22 cellular contexts compared by ENCODE assay signal in the genomic region with DNA sequence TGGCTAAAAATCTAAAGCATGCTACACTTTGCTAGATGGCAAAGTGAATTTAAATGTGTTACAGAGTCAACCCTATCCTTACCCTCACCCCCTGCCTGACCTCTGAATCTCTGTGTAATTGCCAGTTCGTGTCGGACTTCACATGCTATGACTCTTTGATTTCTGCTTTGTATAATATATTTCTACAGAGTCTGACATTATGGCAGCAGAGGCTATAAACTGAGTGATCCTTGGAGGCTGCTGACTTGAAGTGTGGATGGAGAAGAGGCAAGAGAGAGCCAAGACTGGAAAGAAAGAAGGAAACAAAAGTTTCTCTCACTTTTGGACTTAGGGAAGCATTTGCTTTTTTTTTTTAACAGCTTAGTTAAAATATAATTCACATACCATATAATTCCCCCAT.
DNase-seq lines count a peak whose midpoint lies in the region; ATAC-seq, FAIRE-seq and TF ChIP-seq lines count a peak whose summit lies in the region.
"Had no signal": no experiment of that assay in that cellular context is flagged by ENCODE, and none has a peak within 500 bp of the region (broad histone marks: within the 10 kb centered on the region; RNA-seq: fewer than 3 reads in every experiment).

No MANE protein-coding gene starts in this region.

- no peaks in the 10 kb centered on the region; the same call in 1 of the 2 replicates for H3K9me2 ChIP-seq in PC-9 (ENCODE audit: insufficient read depth)
- no peaks in the 10 kb centered on the region for H3K9me2 ChIP-seq in GM23248 (ENCODE audit: insufficient read depth)

- peaks cover 26% of the 10 kb centered on the region for H3K4me1 ChIP-seq in A549
- H3K4me1 ChIP-seq in PC-9 (replicated peaks; ENCODE audit: insufficient read depth): peaks cover 17% of the 10 kb centered on the region
- H3K4me1 ChIP-seq in mucosa of descending colon (ENCODE audit: low read depth): peaks cover 10% of the 10 kb centered on the region
- H3K4me1 ChIP-seq in GM23248 (ENCODE audit: insufficient read depth): peaks cover 23% of the 10 kb centered on the region
- H3K4me1 ChIP-seq: BE2C, HAP-1 had no signal

- no peak overlapping the region for H3K27ac Mint-ChIP-seq in activated CD4-positive, alpha-beta T cell treated with anti-CD3 and anti-CD28 coated beads, Interleukin-2, amount 10 ng/mL, durations not matched to agents 7 days and 5 days
- H3K27ac Mint-ChIP-seq: CD4-positive, CD25-positive, alpha-beta regulatory T cell; CD8-positive, alpha-beta memory T cell had no signal

- FAIRE-seq in A549 (lab: Jason Lieb, UNC): no peak
- FAIRE-seq: G401.6, GM12892, GM18507, K562 had no signal

- no peak overlapping the region for H3K4me3 Mint-ChIP-seq in activated CD4-positive, alpha-beta T cell treated with anti-CD3 and anti-CD28 coated beads, Interleukin-2, amount 10 ng/mL, durations not matched to agents 7 days and 5 days
- H3K4me3 Mint-ChIP-seq: CD4-positive, CD25-positive, alpha-beta regulatory T cell; CD8-positive, alpha-beta memory T cell had no signal

- peaks cover 9% of the 10 kb centered on the region for H3K4me1 Mint-ChIP-seq in activated CD4-positive, alpha-beta T cell treated with anti-CD3 and anti-CD28 coated beads, Interleukin-2, amount 10 ng/mL, durations not matched to agents 7 days and 5 days

- H3K4me2 ChIP-seq in A549: peak overlapping the region; percentile 34; the same call in 1 of the 3 replicates
- no peak overlapping the region for H3K4me2 ChIP-seq in PC-9
- H3K4me2 ChIP-seq in GM23248 (ENCODE audit: unreplicated experiment): no peak overlapping the region

- TF ChIP-seq RAD21 in A549 (conservative IDR thresholded peaks at IDR 0.05 in 1 of 2, IDR thresholded peaks at IDR 0.05 in 1 of 2): no peak

- no peak for DNase-seq in A549 (ENCODE audit: low read depth in 1 of 2, low spot score in 1 of 2)
- DNase-seq in PC-9: no peak
- DNase-seq in epithelial cell of prostate (ENCODE audit: low read depth, low spot score): no peak
- no peak for DNase-seq in mucosa of descending colon
- DNase-seq in activated CD4-positive, alpha-beta T cell treated with anti-CD3 and anti-CD28 coated beads, Interleukin-2, amount 10 ng/mL, durations not matched to agents 7 days and 5 days: no peak
- no peak for DNase-seq in GM23248
- DNase-seq in AG08396 (ENCODE audit: low spot score): no peak
- DNase-seq: 8988T; BE2C; C1 segment of cervical spinal cord; CD4-positive, CD25-positive, alpha-beta regulatory T cell; CD8-positive, alpha-beta memory T cell; COR-L47; DMS 273 treated with DMSO at 0.1 percent for 48 hours; IMR-90 had no signal

- H3K9me3 ChIP-seq in A549 (no peaks in the 10 kb centered on the region), PC-9 (ENCODE audit: insufficient read depth, low read depth) (no peaks in the 10 kb centered on the region), mucosa of descending colon (no peaks in the 10 kb centered on the region), GM23248 (ENCODE audit: low read depth) (no peaks in the 10 kb centered on the region)
- H3K9me3 ChIP-seq: BE2C, HAP-1 had no signal

- H3K27me3 ChIP-seq in PC-9 (ENCODE audit: insufficient read depth, low read depth) (no peaks in the 10 kb centered on the region), GM23248 (replicated peaks; ENCODE audit: insufficient read depth) (no peaks in the 10 kb centered on the region)
- H3K27me3 ChIP-seq: BE2C had no signal

- H2AFZ ChIP-seq in PC-9: no peak overlapping the region
- H2AFZ ChIP-seq in GM23248: no peak overlapping the region

- H3F3A ChIP-seq in PC-9 (ENCODE audit: insufficient read depth, low read depth) (no peaks in the 10 kb centered on the region), GM23248 (ENCODE audit: insufficient read depth) (peaks cover 9% of the 10 kb centered on the region; the same call in 1 of the 2 replicates)

- BruUV-seq in PC-9 (replicated peaks; lab: Mats Ljungman, UMichigan): no TSS peak

- no peaks in the 10 kb centered on the region for H3K36me3 Mint-ChIP-seq in activated CD4-positive, alpha-beta T cell treated with anti-CD3 and anti-CD28 coated beads, Interleukin-2, amount 10 ng/mL, durations not matched to agents 7 days and 5 days (ENCODE audit: low read depth)
- H3K36me3 Mint-ChIP-seq: CD4-positive, CD25-positive, alpha-beta regulatory T cell had no signal

- in situ Hi-C loops in GM23248 (cut with MboI): no loop called here

- no peaks in the 10 kb centered on the region for H4K20me1 ChIP-seq in PC-9 (ENCODE audit: insufficient read depth)
- no peaks in the 10 kb centered on the region for H4K20me1 ChIP-seq in GM23248 (ENCODE audit: insufficient read depth)

- H3K4me3 ChIP-seq in A549 (no peak overlapping the region), PC-9 (no peak overlapping the region), mucosa of descending colon (no peak overlapping the region), GM23248 (no peak overlapping the region)
- H3K4me3 ChIP-seq: HAP-1, K562 had no signal

- POLR2A ChIA-PET in A549 (lab: Yijun Ruan, JAX): no interaction called here
- POLR2A ChIA-PET in PC-9 (lab: Charles Lee; ENCODE audit: unreplicated experiment): no interaction called here
- POLR2A ChIA-PET in activated CD4-positive, alpha-beta T cell treated with anti-CD3 and anti-CD28 coated beads, Interleukin-2, amount 10 ng/mL, durations not matched to agents 7 days and 5 days (lab: Charles Lee): no interaction called here

- H3K79me2 ChIP-seq in PC-9 (ENCODE audit: low read depth): no peaks in the 10 kb centered on the region
- H3K79me2 ChIP-seq in GM23248 (ENCODE audit: insufficient read depth): no peaks in the 10 kb centered on the region

- no peak for TF ChIP-seq CTCF in A549 (IDR thresholded peaks at IDR 0.05)
- no peak for TF ChIP-seq CTCF in PC-9 (conservative IDR thresholded peaks at IDR 0.05)
- no peak for TF ChIP-seq CTCF in mucosa of descending colon (IDR thresholded peaks at IDR 0.05)

- H3K27me3 Mint-ChIP-seq in activated CD4-positive, alpha-beta T cell treated with anti-CD3 and anti-CD28 coated beads, Interleukin-2, amount 10 ng/mL, durations not matched to agents 7 days and 5 days: peaks cover 2% of the 10 kb centered on the region
- H3K27me3 Mint-ChIP-seq: CD8-positive, alpha-beta memory T cell had no signal

- no peak for TF ChIP-seq EP300 in A549 (IDR thresholded peaks at IDR 0.05)

- H3K27ac ChIP-seq in A549: peak overlapping the region; percentile 13 to 34; a peak in 3 of 6 replicates
- peak overlapping the region; percentile 60; the same call in 1 of the 2 replicates for H3K27ac ChIP-seq in PC-9
- H3K27ac ChIP-seq in epithelial cell of prostate: peak overlapping the region; percentile 67
- H3K27ac ChIP-seq in GM23248: no peak overlapping the region
- H3K27ac ChIP-seq: HL-60 had no signal

- no peak for ATAC-seq in A549
- peak; percentile 63 for ATAC-seq in mucosa of descending colon
- ATAC-seq in GM21515 (IDR thresholded peaks at IDR 0.05; ENCODE audit: unreplicated experiment): no peak
- ATAC-seq: K562 had no signal

- H3K9me3 Mint-ChIP-seq in activated CD4-positive, alpha-beta T cell treated with anti-CD3 and anti-CD28 coated beads, Interleukin-2, amount 10 ng/mL, durations not matched to agents 7 days and 5 days: no peaks in the 10 kb centered on the region

- TF ChIP-seq POLR2A in A549 (IDR thresholded peaks at IDR 0.05; ENCODE audit: low read length): no peak

- H3K36me3 ChIP-seq in PC-9 (ENCODE audit: low read depth): no peaks in the 10 kb centered on the region
- no peaks in the 10 kb centered on the region for H3K36me3 ChIP-seq in mucosa of descending colon (ENCODE audit: low read depth)
- no peaks in the 10 kb centered on the region for H3K36me3 ChIP-seq in GM23248 (ENCODE audit: low read depth)
- H3K36me3 ChIP-seq: BE2C, HAP-1 had no signal

- no peak overlapping the region for H3K9ac ChIP-seq in GM23248

- CTCF ChIA-PET in A549 (lab: Yijun Ruan, JAX): no interaction called here
- CTCF ChIA-PET in PC-9 (lab: Charles Lee): no interaction called here
- CTCF ChIA-PET in activated CD4-positive, alpha-beta T cell treated with anti-CD3 and anti-CD28 coated beads, Interleukin-2, amount 10 ng/mL, durations not matched to agents 7 days and 5 days (lab: Charles Lee): no interaction called here

- 73% methylated on average over 2 of the region's 2 CpGs for WGBS in A549 (ENCODE audit: missing lambda C conversion rate)
- 45 to 75% methylated on average over 2 of the region's 2 CpGs for WGBS in GM23248 (ENCODE audit: low coverage in 1 of 2, low lambda C conversion rate in 2 of 2, missing lambda C conversion rate in 2 of 2), 2 experiments

- intact Hi-C loops in PC-9 (cut with micrococcal nuclease; ENCODE audit: unreplicated experiment): no loop called here
- intact Hi-C loops in mucosa of descending colon (cut with DNase I, micrococcal nuclease): no loop called here

TF ChIP-seq in A549, 52 proteins besides CTCF, POLR2A, EP300 and RAD21:
- TF ChIP-seq TP53 (CRISPR knock-in tag; IDR thresholded peaks at IDR 0.05) (no peak), JUNB (IDR thresholded peaks at IDR 0.05) (no peak), KDM5A (IDR thresholded peaks at IDR 0.05) (no peak), RNF2 (IDR thresholded peaks at IDR 0.05; ENCODE audit: borderline replicate concordance, low read depth) (no peak), RFX5 (IDR thresholded peaks at IDR 0.05) (no peak), RARB (CRISPR knock-in tag; IDR thresholded peaks at IDR 0.05) (no peak), CBX8 (IDR thresholded peaks at IDR 0.05) (no peak), POLR2AphosphoS2 (conservative IDR thresholded peaks at IDR 0.05; ENCODE audit: low read length) (no peak), EHF (CRISPR knock-in tag; IDR thresholded peaks at IDR 0.05) (no peak), CBX2 (IDR thresholded peaks at IDR 0.05; ENCODE audit: borderline replicate concordance, low read depth) (no peak), FOSB (CRISPR knock-in tag; IDR thresholded peaks at IDR 0.05) (no peak), HDAC2 (IDR thresholded peaks at IDR 0.05) (no peak), GATA3 (IDR thresholded peaks at IDR 0.05; ENCODE audit: borderline replicate concordance) (no peak)
TF ChIP-seq in A549: peak in this region for 0.
